1 cellular context compared by ENCODE assay signal in the genomic region with DNA sequence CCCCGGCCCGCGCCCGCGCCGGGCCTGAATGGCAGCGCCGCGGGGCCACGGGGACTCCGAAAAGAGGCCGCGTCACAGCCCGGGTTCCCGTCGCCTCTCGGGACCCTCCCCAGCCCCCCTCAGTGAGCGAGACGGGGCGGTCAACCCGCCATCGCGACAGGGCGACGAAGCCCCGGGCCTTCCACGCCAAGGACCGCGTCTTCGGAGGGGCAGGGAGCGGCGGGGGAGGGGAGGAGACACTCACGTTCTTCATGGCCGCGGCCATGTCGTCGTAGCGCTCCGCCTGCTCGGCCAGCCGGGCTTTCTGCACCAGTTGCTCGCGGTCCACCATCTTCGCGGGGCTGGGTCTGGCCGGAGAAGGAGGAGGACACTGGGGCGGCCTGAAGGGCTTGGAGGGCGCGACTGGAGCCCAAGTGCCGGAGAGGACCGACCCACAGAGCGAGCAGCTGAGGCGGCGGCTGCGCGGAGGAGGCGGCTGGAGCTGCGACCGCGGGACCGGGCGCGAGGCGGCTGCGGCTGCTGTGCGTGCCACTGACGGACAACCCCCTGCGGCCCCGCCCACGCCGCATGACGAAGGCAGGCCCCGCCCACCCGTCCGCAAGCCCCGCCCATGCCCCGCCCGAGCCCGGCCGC.
TF ChIP-seq lines count a peak whose summit lies in the region.

A gene (minus strand): TSS at position 514 of the 633 bp plus-strand sequence. CDS start 183 bp downstream, at position 331.

TF ChIP-seq in A549, 52 proteins besides CTCF, POLR2A, EP300 and RAD21 (continued from another document):
- TF ChIP-seq, protein P1, sequence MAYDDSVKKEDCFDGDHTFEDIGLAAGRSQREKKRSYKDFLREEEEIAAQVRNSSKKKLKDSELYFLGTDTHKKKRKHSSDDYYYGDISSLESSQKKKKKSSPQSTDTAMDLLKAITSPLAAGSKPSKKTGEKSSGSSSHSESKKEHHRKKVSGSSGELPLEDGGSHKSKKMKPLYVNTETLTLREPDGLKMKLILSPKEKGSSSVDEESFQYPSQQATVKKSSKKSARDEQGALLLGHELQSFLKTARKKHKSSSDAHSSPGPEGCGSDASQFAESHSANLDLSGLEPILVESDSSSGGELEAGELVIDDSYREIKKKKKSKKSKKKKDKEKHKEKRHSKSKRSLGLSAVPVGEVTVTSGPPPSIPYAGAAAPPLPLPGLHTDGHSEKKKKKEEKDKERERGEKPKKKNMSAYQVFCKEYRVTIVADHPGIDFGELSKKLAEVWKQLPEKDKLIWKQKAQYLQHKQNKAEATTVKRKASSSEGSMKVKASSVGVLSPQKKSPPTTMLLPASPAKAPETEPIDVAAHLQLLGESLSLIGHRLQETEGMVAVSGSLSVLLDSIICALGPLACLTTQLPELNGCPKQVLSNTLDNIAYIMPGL (CRISPR knock-in tag; IDR thresholded peaks at IDR 0.05; ENCODE audit: borderline replicate concordance), result 0 out of 2 replicates have a peak, but pooled peaks have one; percentile 35
- TF ChIP-seq, protein P2, sequence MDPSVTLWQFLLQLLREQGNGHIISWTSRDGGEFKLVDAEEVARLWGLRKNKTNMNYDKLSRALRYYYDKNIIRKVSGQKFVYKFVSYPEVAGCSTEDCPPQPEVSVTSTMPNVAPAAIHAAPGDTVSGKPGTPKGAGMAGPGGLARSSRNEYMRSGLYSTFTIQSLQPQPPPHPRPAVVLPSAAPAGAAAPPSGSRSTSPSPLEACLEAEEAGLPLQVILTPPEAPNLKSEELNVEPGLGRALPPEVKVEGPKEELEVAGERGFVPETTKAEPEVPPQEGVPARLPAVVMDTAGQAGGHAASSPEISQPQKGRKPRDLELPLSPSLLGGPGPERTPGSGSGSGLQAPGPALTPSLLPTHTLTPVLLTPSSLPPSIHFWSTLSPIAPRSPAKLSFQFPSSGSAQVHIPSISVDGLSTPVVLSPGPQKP (IDR thresholded peaks at IDR 0.05; ENCODE audit: low read depth, low read length), result no peak
- TF ChIP-seq FOSL2 (IDR thresholded peaks at IDR 0.05), result no peak
- peak; percentile 3; the same call in 1 of the 2 replicates for TF ChIP-seq FOSL2 (CRISPR knock-in tag; IDR thresholded peaks at IDR 0.05)
- TF ChIP-seq JUNB (IDR thresholded peaks at IDR 0.05), result no peak
- TF ChIP-seq FOXS1 (CRISPR knock-in tag; IDR thresholded peaks at IDR 0.05), result no peak
- TF ChIP-seq HOXA7 (CRISPR knock-in tag; IDR thresholded peaks at IDR 0.05), result no peak
- no peak for TF ChIP-seq ESRRA (IDR thresholded peaks at IDR 0.05; ENCODE audit: borderline replicate concordance, low read length)
- no peak for TF ChIP-seq CBX8 (IDR thresholded peaks at IDR 0.05)
- TF ChIP-seq, protein P3, sequence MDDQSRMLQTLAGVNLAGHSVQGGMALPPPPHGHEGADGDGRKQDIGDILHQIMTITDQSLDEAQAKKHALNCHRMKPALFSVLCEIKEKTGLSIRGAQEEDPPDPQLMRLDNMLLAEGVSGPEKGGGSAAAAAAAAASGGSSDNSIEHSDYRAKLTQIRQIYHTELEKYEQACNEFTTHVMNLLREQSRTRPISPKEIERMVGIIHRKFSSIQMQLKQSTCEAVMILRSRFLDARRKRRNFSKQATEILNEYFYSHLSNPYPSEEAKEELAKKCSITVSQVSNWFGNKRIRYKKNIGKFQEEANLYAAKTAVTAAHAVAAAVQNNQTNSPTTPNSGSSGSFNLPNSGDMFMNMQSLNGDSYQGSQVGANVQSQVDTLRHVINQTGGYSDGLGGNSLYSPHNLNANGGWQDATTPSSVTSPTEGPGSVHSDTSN (IDR thresholded peaks at IDR 0.05), result peak; percentile 76
- peak; percentile 56; the same call in 1 of the 2 replicates for TF ChIP-seq GATA3 (IDR thresholded peaks at IDR 0.05; ENCODE audit: borderline replicate concordance)
- peak; percentile 17 for TF ChIP-seq ZFP36 (IDR thresholded peaks at IDR 0.05; ENCODE audit: borderline replicate concordance, partially characterized antibody)
- TF ChIP-seq ZC3H11A (IDR thresholded peaks at IDR 0.05), result no peak
- no peak for TF ChIP-seq SMC3 (IDR thresholded peaks at IDR 0.05)
- TF ChIP-seq, protein P4, sequence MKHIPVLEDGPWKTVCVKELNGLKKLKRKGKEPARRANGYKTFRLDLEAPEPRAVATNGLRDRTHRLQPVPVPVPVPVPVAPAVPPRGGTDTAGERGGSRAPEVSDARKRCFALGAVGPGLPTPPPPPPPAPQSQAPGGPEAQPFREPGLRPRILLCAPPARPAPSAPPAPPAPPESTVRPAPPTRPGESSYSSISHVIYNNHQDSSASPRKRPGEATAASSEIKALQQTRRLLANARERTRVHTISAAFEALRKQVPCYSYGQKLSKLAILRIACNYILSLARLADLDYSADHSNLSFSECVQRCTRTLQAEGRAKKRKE (CRISPR knock-in tag; IDR thresholded peaks at IDR 0.05; ENCODE audit: low read depth), result no peak
- no peak for TF ChIP-seq MAZ (IDR thresholded peaks at IDR 0.05; ENCODE audit: borderline replicate concordance, low read depth, low read length)
- TF ChIP-seq, protein P5, sequence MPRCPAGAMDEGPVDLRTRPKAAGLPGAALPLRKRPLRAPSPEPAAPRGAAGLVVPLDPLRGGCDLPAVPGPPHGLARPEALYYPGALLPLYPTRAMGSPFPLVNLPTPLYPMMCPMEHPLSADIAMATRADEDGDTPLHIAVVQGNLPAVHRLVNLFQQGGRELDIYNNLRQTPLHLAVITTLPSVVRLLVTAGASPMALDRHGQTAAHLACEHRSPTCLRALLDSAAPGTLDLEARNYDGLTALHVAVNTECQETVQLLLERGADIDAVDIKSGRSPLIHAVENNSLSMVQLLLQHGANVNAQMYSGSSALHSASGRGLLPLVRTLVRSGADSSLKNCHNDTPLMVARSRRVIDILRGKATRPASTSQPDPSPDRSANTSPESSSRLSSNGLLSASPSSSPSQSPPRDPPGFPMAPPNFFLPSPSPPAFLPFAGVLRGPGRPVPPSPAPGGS (IDR thresholded peaks at IDR 0.05), result peak; percentile 94; the same call in 2 of the 3 replicates
- TF ChIP-seq EHMT2 (IDR thresholded peaks at IDR 0.05; ENCODE audit: low read depth), result no peak
- no peak for TF ChIP-seq SREBF2 (IDR thresholded peaks at IDR 0.05)
- TF ChIP-seq PHF8 (IDR thresholded peaks at IDR 0.05; ENCODE audit: borderline replicate concordance, low read depth), result peak; percentile 91
- TF ChIP-seq NR3C1 (IDR thresholded peaks at IDR 0.05), result no peak
- TF ChIP-seq KDM1A (IDR thresholded peaks at IDR 0.05; ENCODE audit: low read depth), result no peak
- TF ChIP-seq, protein P6, sequence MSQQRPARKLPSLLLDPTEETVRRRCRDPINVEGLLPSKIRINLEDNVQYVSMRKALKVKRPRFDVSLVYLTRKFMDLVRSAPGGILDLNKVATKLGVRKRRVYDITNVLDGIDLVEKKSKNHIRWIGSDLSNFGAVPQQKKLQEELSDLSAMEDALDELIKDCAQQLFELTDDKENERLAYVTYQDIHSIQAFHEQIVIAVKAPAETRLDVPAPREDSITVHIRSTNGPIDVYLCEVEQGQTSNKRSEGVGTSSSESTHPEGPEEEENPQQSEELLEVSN (IDR thresholded peaks at IDR 0.05; ENCODE audit: borderline replicate concordance, low read depth), result 0 out of 2 replicates have a peak, but pooled peaks have one; percentile 44
- TF ChIP-seq CEBPB (IDR thresholded peaks at IDR 0.05), result no peak
- TF ChIP-seq ZNF302 (CRISPR knock-in tag; IDR thresholded peaks at IDR 0.05), result no peak
- TF ChIP-seq, protein P7, sequence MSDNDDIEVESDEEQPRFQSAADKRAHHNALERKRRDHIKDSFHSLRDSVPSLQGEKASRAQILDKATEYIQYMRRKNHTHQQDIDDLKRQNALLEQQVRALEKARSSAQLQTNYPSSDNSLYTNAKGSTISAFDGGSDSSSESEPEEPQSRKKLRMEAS (IDR thresholded peaks at IDR 0.05), result peak; percentile 65
- no peak for TF ChIP-seq CBX2 (IDR thresholded peaks at IDR 0.05; ENCODE audit: borderline replicate concordance, low read depth)
- no peak for TF ChIP-seq POLR2AphosphoS2 (conservative IDR thresholded peaks at IDR 0.05; ENCODE audit: low read length)
- TF ChIP-seq RFX5 (IDR thresholded peaks at IDR 0.05), result no peak
- TF ChIP-seq CHD4 (IDR thresholded peaks at IDR 0.05; ENCODE audit: borderline replicate concordance), result no peak
- no peak for TF ChIP-seq BHLHE40 (IDR thresholded peaks at IDR 0.05; ENCODE audit: low read depth, low read length)
- TF ChIP-seq RNF2 (IDR thresholded peaks at IDR 0.05; ENCODE audit: borderline replicate concordance, low read depth), result no peak
- no peak for TF ChIP-seq KDM5A (IDR thresholded peaks at IDR 0.05)
- no peak; the same call in 1 of the 2 replicates for TF ChIP-seq TP53 (CRISPR knock-in tag; IDR thresholded peaks at IDR 0.05)
- no peak for TF ChIP-seq NFE2L2 (conservative IDR thresholded peaks at IDR 0.05; ENCODE audit: low read length)
- no peak for TF ChIP-seq CHD2 (IDR thresholded peaks at IDR 0.05; ENCODE audit: low read length, partially characterized antibody)
- TF ChIP-seq TFCP2L1 (CRISPR knock-in tag; IDR thresholded peaks at IDR 0.05), result no peak
- TF ChIP-seq, protein P8, sequence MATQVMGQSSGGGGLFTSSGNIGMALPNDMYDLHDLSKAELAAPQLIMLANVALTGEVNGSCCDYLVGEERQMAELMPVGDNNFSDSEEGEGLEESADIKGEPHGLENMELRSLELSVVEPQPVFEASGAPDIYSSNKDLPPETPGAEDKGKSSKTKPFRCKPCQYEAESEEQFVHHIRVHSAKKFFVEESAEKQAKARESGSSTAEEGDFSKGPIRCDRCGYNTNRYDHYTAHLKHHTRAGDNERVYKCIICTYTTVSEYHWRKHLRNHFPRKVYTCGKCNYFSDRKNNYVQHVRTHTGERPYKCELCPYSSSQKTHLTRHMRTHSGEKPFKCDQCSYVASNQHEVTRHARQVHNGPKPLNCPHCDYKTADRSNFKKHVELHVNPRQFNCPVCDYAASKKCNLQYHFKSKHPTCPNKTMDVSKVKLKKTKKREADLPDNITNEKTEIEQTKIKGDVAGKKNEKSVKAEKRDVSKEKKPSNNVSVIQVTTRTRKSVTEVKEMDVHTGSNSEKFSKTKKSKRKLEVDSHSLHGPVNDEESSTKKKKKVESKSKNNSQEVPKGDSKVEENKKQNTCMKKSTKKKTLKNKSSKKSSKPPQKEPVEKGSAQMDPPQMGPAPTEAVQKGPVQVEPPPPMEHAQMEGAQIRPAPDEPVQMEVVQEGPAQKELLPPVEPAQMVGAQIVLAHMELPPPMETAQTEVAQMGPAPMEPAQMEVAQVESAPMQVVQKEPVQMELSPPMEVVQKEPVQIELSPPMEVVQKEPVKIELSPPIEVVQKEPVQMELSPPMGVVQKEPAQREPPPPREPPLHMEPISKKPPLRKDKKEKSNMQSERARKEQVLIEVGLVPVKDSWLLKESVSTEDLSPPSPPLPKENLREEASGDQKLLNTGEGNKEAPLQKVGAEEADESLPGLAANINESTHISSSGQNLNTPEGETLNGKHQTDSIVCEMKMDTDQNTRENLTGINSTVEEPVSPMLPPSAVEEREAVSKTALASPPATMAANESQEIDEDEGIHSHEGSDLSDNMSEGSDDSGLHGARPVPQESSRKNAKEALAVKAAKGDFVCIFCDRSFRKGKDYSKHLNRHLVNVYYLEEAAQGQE (IDR thresholded peaks at IDR 0.05), result no peak
- TF ChIP-seq MYC (IDR thresholded peaks at IDR 0.05; ENCODE audit: borderline replicate concordance, low read length), result no peak
- TF ChIP-seq MAFK (IDR thresholded peaks at IDR 0.05; ENCODE audit: partially characterized antibody), result no peak
- TF ChIP-seq RCOR1 (IDR thresholded peaks at IDR 0.05; ENCODE audit: low read depth, low read length), result no peak
- TF ChIP-seq HEYL (CRISPR knock-in tag; IDR thresholded peaks at IDR 0.05), result no peak
- TF ChIP-seq ZSCAN20 (CRISPR knock-in tag; IDR thresholded peaks at IDR 0.05), result no peak
- peak; percentile 95; a peak in 4 of 5 replicates for TF ChIP-seq JUN (IDR thresholded peaks at IDR 0.05)
